Comparison of ENCODE assay signal across 12 cellular contexts in genomic region chr4:100079264-100079663, GRCh38.
"Had no signal": no experiment of that assay in that cellular context is flagged by ENCODE, and none has a peak within 500 bp of the region (broad histone marks: within the 10 kb centered on the region; RNA-seq: fewer than 3 reads in every experiment).

No MANE protein-coding gene starts in this region.

- H3K36me3 Mint-ChIP-seq: stimulated activated memory B cell treated with anti-CD40 and anti-IgM and Interleukin-4, amounts not matched to agents 10 μg/mL and 1 μg/mL and 100 μg/mL, for 72 hours; type B pancreatic cell had no signal

- H3K27me3 Mint-ChIP-seq: activated CD4-positive, alpha-beta memory T cell treated with anti-CD3 and anti-CD28 coated beads, Interleukin-2, amount 10 ng/mL, durations not matched to agents 7 days and 5 days; dendritic cell treated with granulocyte-macrophage colony-stimulating factor and Interleukin-4, amounts not matched to agents 40 ng/mL and 50 ng/mL, for 4 days had no signal

- H3K27ac Mint-ChIP-seq: activated CD4-positive, alpha-beta memory T cell treated with anti-CD3 and anti-CD28 coated beads, Interleukin-2, amount 10 ng/mL, durations not matched to agents 7 days and 5 days; dendritic cell treated with granulocyte-macrophage colony-stimulating factor and Interleukin-4, amounts not matched to agents 40 ng/mL and 50 ng/mL, for 4 days; stimulated activated memory B cell treated with anti-CD40 and anti-IgM and Interleukin-4, amounts not matched to agents 10 μg/mL and 1 μg/mL and 100 μg/mL, for 72 hours; type B pancreatic cell had no signal

- H3K9me3 Mint-ChIP-seq: activated CD4-positive, alpha-beta memory T cell treated with anti-CD3 and anti-CD28 coated beads, Interleukin-2, amount 10 ng/mL, durations not matched to agents 7 days and 5 days; dendritic cell treated with granulocyte-macrophage colony-stimulating factor and Interleukin-4, amounts not matched to agents 40 ng/mL and 50 ng/mL, for 4 days; stimulated activated memory B cell treated with anti-CD40 and anti-IgM and Interleukin-4, amounts not matched to agents 10 μg/mL and 1 μg/mL and 100 μg/mL, for 72 hours had no signal

- ATAC-seq: activated CD4-positive, CD25-positive, alpha-beta regulatory T cell treated with anti-CD3 and anti-CD28 coated beads, Interleukin-2, amount 50 U/mL, for 24 hours; body of pancreas; SK-N-SH treated with all-trans-retinoic acid at 6 μM for 48 hours; stimulated activated memory B cell treated with anti-CD40 and anti-IgM and Interleukin-4, amounts not matched to agents 10 μg/mL and 1 μg/mL and 100 μg/mL, for 72 hours had no signal

- H3K4me3 Mint-ChIP-seq: activated CD4-positive, alpha-beta memory T cell treated with anti-CD3 and anti-CD28 coated beads, Interleukin-2, amount 10 ng/mL, durations not matched to agents 7 days and 5 days; dendritic cell treated with granulocyte-macrophage colony-stimulating factor and Interleukin-4, amounts not matched to agents 40 ng/mL and 50 ng/mL, for 4 days; neural crest cell; stimulated activated memory B cell treated with anti-CD40 and anti-IgM and Interleukin-4, amounts not matched to agents 10 μg/mL and 1 μg/mL and 100 μg/mL, for 72 hours; type B pancreatic cell had no signal

- DNase-seq: activated CD4-positive, alpha-beta memory T cell treated with anti-CD3 and anti-CD28 coated beads, Interleukin-2, amount 10 ng/mL, durations not matched to agents 7 days and 5 days; amniotic stem cell; body of pancreas; mesendoderm; ovary; Right ventricle myocardium superior had no signal
